10 cellular contexts compared by ENCODE assay signal in the genomic region with DNA sequence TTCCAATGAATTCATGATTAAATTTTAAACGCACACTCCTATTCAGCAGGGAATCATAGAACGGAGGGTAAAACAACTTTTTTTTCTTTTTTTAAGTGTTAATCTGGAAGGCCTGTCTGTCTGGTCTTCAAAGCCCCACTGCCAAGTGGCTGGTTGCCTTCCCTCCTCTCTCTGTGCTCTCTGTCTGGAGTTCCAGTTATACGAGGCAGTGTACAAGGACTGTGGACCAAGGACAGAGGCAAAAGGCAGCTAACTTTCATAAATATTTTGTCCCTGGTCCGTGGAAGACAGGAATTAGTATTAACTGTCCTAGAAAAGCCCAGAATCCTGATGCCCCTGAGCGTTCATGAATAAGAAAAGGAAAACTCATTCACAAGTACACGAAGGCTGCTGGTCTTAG.
"Had no signal": no experiment of that assay in that cellular context is flagged by ENCODE, and none has a peak within 500 bp of the region (broad histone marks: within the 10 kb centered on the region; RNA-seq: fewer than 3 reads in every experiment).

No MANE protein-coding gene starts in this region.

- H3K9me3 Mint-ChIP-seq: H9, HFFc6 had no signal

- H3K4me1 ChIP-seq: HAP-1 had no signal

- DNase-seq: GM23248, GOT3, H7, H9, HCEC 1CT, HFFc6 had no signal

- FAIRE-seq: H1, H54 had no signal

- H3K4me3 Mint-ChIP-seq: H9, HFFc6 had no signal

- H3K36me3 ChIP-seq: HAP-1 had no signal

- H2AFZ ChIP-seq: GM23248 had no signal

- ATAC-seq: HCT116 had no signal

- H3K27ac ChIP-seq: GM23248 had no signal

- H3K4me3 ChIP-seq: GM23248, HAP-1 had no signal

- H3K27ac Mint-ChIP-seq: H9, HFFc6 had no signal

- H3K9me3 ChIP-seq: HAP-1 had no signal
